Comparison of ENCODE assay signal across 28 cellular contexts in the genomic region with DNA sequence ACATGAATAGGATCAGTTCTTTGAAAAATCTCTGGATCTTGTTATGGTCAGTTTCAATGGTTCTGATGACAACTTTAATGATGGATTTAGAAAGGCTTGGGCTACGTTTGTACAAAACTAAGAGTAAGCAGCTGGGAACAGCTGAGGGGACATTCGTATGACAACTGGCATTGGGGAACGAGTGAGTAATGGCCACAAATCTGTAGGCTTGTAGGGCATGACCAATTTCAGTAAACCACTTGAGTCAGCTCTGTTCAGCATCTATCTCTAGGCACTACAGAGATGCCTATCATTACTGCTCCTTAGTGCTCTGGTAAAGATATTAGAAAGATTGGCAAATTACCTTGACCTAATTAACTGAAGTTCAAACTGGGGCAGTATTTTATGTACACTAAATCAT.
DNase-seq lines count a peak whose midpoint lies in the region; ATAC-seq and TF ChIP-seq lines count a peak whose summit lies in the region.
"Had no signal": no experiment of that assay in that cellular context is flagged by ENCODE, and none has a peak within 500 bp of the region (broad histone marks: within the 10 kb centered on the region; RNA-seq: fewer than 3 reads in every experiment).

No MANE protein-coding gene starts in this region.

- POLR2A ChIA-PET in activated CD4-positive, alpha-beta T cell treated with anti-CD3 and anti-CD28 coated beads for 36 hours (lab: Charles Lee), result no interaction called here

- DNase-seq in COLO668 (lab: John Stamatoyannopoulos, UW; ENCODE audit: unreplicated experiment) (peak; percentile 8), DMS53 treated with DMSO at 0.1 percent for 48 hours (lab: John Stamatoyannopoulos, UW; ENCODE audit: unreplicated experiment) (peak; percentile 13), SHP77 (lab: John Stamatoyannopoulos, UW) (peak; percentile 89 to 92), mesenchymal stem cell (peak; percentile 6), NCI-H1694 (lab: John Stamatoyannopoulos, UW) (no peak), uterus (no peak)
- no peak for DNase-seq in activated CD4-positive, alpha-beta T cell treated with anti-CD3 and anti-CD28 coated beads for 36 hours
- DNase-seq: AML-193; CD4-positive, alpha-beta T cell; COR-L47; DND-41; IMR-90; KG1; NCI-H1048; NCI-H1694 treated with DMSO at 0.1 percent for 48 hours; NCI-H2081 treated with DMSO at 0.1 percent for 48 hours; NCI-H2171; NCI-H226; NCI-H510A treated with DMSO at 0.1 percent for 48 hours; SIG-M5; T-helper 17 cell had no signal

- 37% methylated on average over 3 of the region's 3 CpGs for whole genome bisulfite sequencing in mesenchymal stem cell

- no peak overlapping the region for H3K23ac ChIP-seq in mesenchymal stem cell (ENCODE audit: low read length in 2 of 2)

- H2BK12ac ChIP-seq in mesenchymal stem cell (ENCODE audit: low read length in 2 of 2), result no peak overlapping the region

- H3K14ac ChIP-seq in mesenchymal stem cell (ENCODE audit: low read length in 2 of 2), result no peak overlapping the region

- H3K4me3 ChIP-seq in mesenchymal stem cell (ENCODE audit: insufficient read depth in 1 of 2, low read depth in 1 of 2, low read length in 2 of 2) (no peak overlapping the region), uterus (no peak overlapping the region)
- H3K4me3 ChIP-seq: A549; BLaER1 treated with 17β-estradiol and CSF1 and Interleukin-3, amounts not matched to agents 10 nM and 100 nM had no signal

- H3K27ac Mint-ChIP-seq in activated CD4-positive, alpha-beta T cell treated with anti-CD3 and anti-CD28 coated beads for 36 hours, result no peak overlapping the region
- H3K27ac Mint-ChIP-seq: CD4-positive, alpha-beta T cell; T-helper 17 cell had no signal

- no peak overlapping the region for H2BK15ac ChIP-seq in mesenchymal stem cell (ENCODE audit: low read depth, poor library complexity, severe bottlenecking)

- H3K36me3 ChIP-seq in mesenchymal stem cell (ENCODE audit: control insufficient read depth in 1 of 2, insufficient read depth in 2 of 2, low read depth in 1 of 2, low read length in 2 of 2) (no peaks in the 10 kb centered on the region), uterus (no peaks in the 10 kb centered on the region)
- H3K36me3 ChIP-seq: BLaER1 treated with 17β-estradiol and CSF1 and Interleukin-3, amounts not matched to agents 10 nM and 100 nM had no signal

- H3K9me3 ChIP-seq in mesenchymal stem cell (ENCODE audit: control insufficient read depth, low read length) (no peaks in the 10 kb centered on the region), uterus (no peaks in the 10 kb centered on the region)
- H3K9me3 ChIP-seq: A549; BLaER1 treated with 17β-estradiol and CSF1 and Interleukin-3, amounts not matched to agents 10 nM and 100 nM had no signal

- no peak overlapping the region for H3K4me2 ChIP-seq in mesenchymal stem cell (ENCODE audit: low read length, poor library complexity, severe bottlenecking)
- H3K4me2 ChIP-seq: A549; BLaER1 treated with 17β-estradiol and CSF1 and Interleukin-3, amounts not matched to agents 10 nM and 100 nM had no signal

- peaks cover 2% of the 10 kb centered on the region for H3K9me3 Mint-ChIP-seq in activated CD4-positive, alpha-beta T cell treated with anti-CD3 and anti-CD28 coated beads for 36 hours (ENCODE audit: low read depth)

- H4K91ac ChIP-seq in mesenchymal stem cell (ENCODE audit: low read length), result no peak overlapping the region

- no peaks in the 10 kb centered on the region for H3K79me1 ChIP-seq in mesenchymal stem cell (replicated peaks; ENCODE audit: low read length, poor library complexity, severe bottlenecking)

- TF ChIP-seq CTCF in uterus (IDR thresholded peaks at IDR 0.05), result no peak

- H3K4me1 Mint-ChIP-seq in activated CD4-positive, alpha-beta T cell treated with anti-CD3 and anti-CD28 coated beads for 36 hours, result no peaks in the 10 kb centered on the region
- H3K4me1 Mint-ChIP-seq: T-helper 17 cell had no signal

- H3K18ac ChIP-seq in mesenchymal stem cell (ENCODE audit: low read depth in 1 of 2, low read length in 2 of 2), result no peak overlapping the region

- no peaks in the 10 kb centered on the region for H3K36me3 Mint-ChIP-seq in activated CD4-positive, alpha-beta T cell treated with anti-CD3 and anti-CD28 coated beads for 36 hours (ENCODE audit: low read depth)

- no peak for TF ChIP-seq POLR2A in uterus (IDR thresholded peaks at IDR 0.05)

- no peak overlapping the region for H2BK120ac ChIP-seq in mesenchymal stem cell (ENCODE audit: low read depth, low read length)

- no peak for ATAC-seq in HG02981 (IDR thresholded peaks at IDR 0.05; ENCODE audit: unreplicated experiment)
- no peak for ATAC-seq in activated CD4-positive, alpha-beta T cell treated with anti-CD3 and anti-CD28 coated beads for 36 hours
- ATAC-seq: A549, HCT116, Panc1, SK-N-SH treated with all-trans-retinoic acid at 6 μM for 48 hours, T-helper 17 cell had no signal

- H4K8ac ChIP-seq in mesenchymal stem cell (ENCODE audit: low read length), result no peak overlapping the region

- H3K4me3 Mint-ChIP-seq in activated CD4-positive, alpha-beta T cell treated with anti-CD3 and anti-CD28 coated beads for 36 hours, result no peak overlapping the region
- H3K4me3 Mint-ChIP-seq: CD4-positive, alpha-beta T cell; T-helper 17 cell had no signal

- H3K4me1 ChIP-seq in mesenchymal stem cell (ENCODE audit: control insufficient read depth, insufficient read depth, low read depth, low read length) (peaks cover 3% of the 10 kb centered on the region), uterus (no peaks in the 10 kb centered on the region)
- H3K4me1 ChIP-seq: A549 had no signal

- no peak overlapping the region for H2AK5ac ChIP-seq in mesenchymal stem cell (ENCODE audit: low read length, severe bottlenecking)

- H3K27me3 ChIP-seq in mesenchymal stem cell (ENCODE audit: control insufficient read depth in 1 of 2, insufficient read depth in 1 of 2, low read length in 2 of 2), result no peaks in the 10 kb centered on the region
- H3K27me3 ChIP-seq in uterus, result no peaks in the 10 kb centered on the region
- H3K27me3 ChIP-seq: BLaER1 treated with 17β-estradiol and CSF1 and Interleukin-3, amounts not matched to agents 10 nM and 100 nM had no signal

- no peak overlapping the region for H3K27ac ChIP-seq in mesenchymal stem cell (ENCODE audit: low read length, poor library complexity, severe bottlenecking)
- H3K27ac ChIP-seq in uterus, result no peak overlapping the region
- H3K27ac ChIP-seq: A549; BLaER1 treated with 17β-estradiol and CSF1 and Interleukin-3, amounts not matched to agents 10 nM and 100 nM; RWPE1 had no signal

- H2AFZ ChIP-seq in mesenchymal stem cell (ENCODE audit: low read depth, low read length), result no peak overlapping the region

- no peaks in the 10 kb centered on the region for H3K27me3 Mint-ChIP-seq in activated CD4-positive, alpha-beta T cell treated with anti-CD3 and anti-CD28 coated beads for 36 hours
- H3K27me3 Mint-ChIP-seq: CD4-positive, alpha-beta T cell; T-helper 17 cell had no signal

- CTCF ChIA-PET in activated CD4-positive, alpha-beta T cell treated with anti-CD3 and anti-CD28 coated beads for 36 hours (lab: Charles Lee), result no interaction called here

- H3K9ac ChIP-seq in mesenchymal stem cell (ENCODE audit: low read length), result no peak overlapping the region
- H3K9ac ChIP-seq: BLaER1 treated with 17β-estradiol and CSF1 and Interleukin-3, amounts not matched to agents 10 nM and 100 nM had no signal

- intact Hi-C loops in uterus (cut with DNase I; ENCODE audit: low total_unique reads), result no loop called here
- intact Hi-C loops in activated CD4-positive, alpha-beta T cell treated with anti-CD3 and anti-CD28 coated beads for 36 hours (cut with DNase I, micrococcal nuclease), result no loop called here

- no peak overlapping the region for H3K4ac ChIP-seq in mesenchymal stem cell (ENCODE audit: low read depth in 1 of 2, low read length in 2 of 2)

- no peak overlapping the region for H2BK5ac ChIP-seq in mesenchymal stem cell (ENCODE audit: low read depth, low read length, poor library complexity, severe bottlenecking)

Comparison
In these comparisons a context has a peak if more than half of its experiments do, and no peak if none do; other contexts are left out.
1. DNase-seq: peak in COLO668 (single experiment), DMS53 treated with DMSO at 0.1 percent for 48 hours (single experiment), SHP77 (2 of 2) and mesenchymal stem cell (single experiment); none in NCI-H1694 (single experiment), uterus (0 of 2) and activated CD4-positive, alpha-beta T cell treated with anti-CD3 and anti-CD28 coated beads for 36 hours (single experiment).